In the genomic region with DNA sequence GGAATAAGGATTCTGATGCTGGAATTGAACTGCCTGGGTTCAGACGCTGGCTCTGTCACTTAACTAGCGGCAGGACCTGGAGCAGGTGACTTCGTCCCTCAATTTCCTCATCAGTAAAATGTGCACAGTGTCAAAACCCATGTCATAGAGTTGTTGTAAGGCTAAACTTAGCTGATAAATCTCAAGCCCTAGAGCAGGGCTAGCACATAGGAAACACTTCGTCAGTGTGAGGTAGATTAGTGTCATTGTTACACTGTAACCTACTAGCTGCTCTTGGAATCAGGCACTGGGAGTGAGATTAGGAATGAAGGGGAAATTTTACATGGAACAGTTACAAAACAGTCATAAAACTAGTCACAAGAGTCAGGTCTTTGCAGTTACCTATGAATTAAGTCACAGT, we compare ENCODE assay signal across 21 cellular contexts. TPM values are rescaled to one million over a fixed set of nuclear protein-coding genes. Genes with fewer than 3 reads are reported as not detected.
"Had no signal": no experiment of that assay in that cellular context is flagged by ENCODE, and none has a peak within 500 bp of the region (broad histone marks: within the 10 kb centered on the region; RNA-seq: fewer than 3 reads in every experiment).

No MANE protein-coding gene starts in this region.

- H3K9me3 ChIP-seq: colonic mucosa, gastrocnemius medialis, suprapubic skin had no signal

- H3K27me3 ChIP-seq: colonic mucosa, gastrocnemius medialis, suprapubic skin, upper lobe of left lung had no signal

- ATAC-seq: activated CD8-positive, alpha-beta T cell treated with anti-CD3 and anti-CD28 coated beads for 36 hours; activated T-helper 17 cell treated with anti-CD3 and anti-CD28 coated beads, Interleukin-2, amount 50 U/mL, for 72 hours; gastrocnemius medialis; left colon had no signal

- H3K4me3 ChIP-seq: colonic mucosa, gastrocnemius medialis, lung, suprapubic skin, upper lobe of left lung had no signal

- DNase-seq: activated CD4-positive, alpha-beta T cell treated with anti-CD3 and anti-CD28 coated beads, Interleukin-2, amount 10 ng/mL, durations not matched to agents 24 days and 14 days; activated CD8-positive, alpha-beta T cell treated with anti-CD3 and anti-CD28 coated beads for 36 hours; activated naive CD4-positive, alpha-beta T cell treated with Interleukin-2 at 50 U/mL for 16 hours; activated naive CD8-positive, alpha-beta T cell treated with anti-CD3 and anti-CD28 coated beads, Interleukin-2, amount 10 ng/mL, durations not matched to agents 7 days and 5 days; activated T-cell treated with anti-CD3 and anti-CD28 coated beads, Interleukin-2, amount 50 U/mL, for 1 hour; anterior cingulate cortex; central memory CD4-positive, alpha-beta T cell; colonic mucosa; erythroblast; gastrocnemius medialis; left colon had no signal

- H3K27ac Mint-ChIP-seq: activated CD4-positive, alpha-beta T cell treated with anti-CD3 and anti-CD28 coated beads, Interleukin-2, amount 10 ng/mL, durations not matched to agents 24 days and 14 days; activated CD8-positive, alpha-beta T cell treated with anti-CD3 and anti-CD28 coated beads for 36 hours; activated naive CD8-positive, alpha-beta T cell treated with anti-CD3 and anti-CD28 coated beads, Interleukin-2, amount 10 ng/mL, durations not matched to agents 7 days and 5 days; activated T-helper 17 cell treated with anti-CD3 and anti-CD28 coated beads, Interleukin-2, amount 50 U/mL, for 72 hours; mesothelial cell of epicardium; stimulated activated naive CD8-positive, alpha-beta T cell treated with anti-CD3 and anti-CD28 coated beads, Interleukin-15, Interleukin-2, amounts not matched to agents 100 ng/mL and 50 ng/mL, for 24 hours; T-helper 2 cell treated with Interferon-gamma antibody and Interleukin-4, amounts not matched to agents 5 μg/mL and 100 μg/mL, for 36 hours had no signal

- FAIRE-seq: islet of Langerhans had no signal

- H3K36me3 Mint-ChIP-seq: activated naive CD8-positive, alpha-beta T cell treated with anti-CD3 and anti-CD28 coated beads, Interleukin-2, amount 10 ng/mL, durations not matched to agents 7 days and 5 days had no signal

- H3K36me3 ChIP-seq: colonic mucosa, gastrocnemius medialis, suprapubic skin, upper lobe of left lung had no signal

- H3K4me3 Mint-ChIP-seq: activated CD4-positive, alpha-beta T cell treated with anti-CD3 and anti-CD28 coated beads, Interleukin-2, amount 10 ng/mL, durations not matched to agents 24 days and 14 days; activated CD8-positive, alpha-beta T cell treated with anti-CD3 and anti-CD28 coated beads for 36 hours; activated naive CD8-positive, alpha-beta T cell treated with anti-CD3 and anti-CD28 coated beads, Interleukin-2, amount 10 ng/mL, durations not matched to agents 7 days and 5 days; activated T-helper 17 cell treated with anti-CD3 and anti-CD28 coated beads, Interleukin-2, amount 50 U/mL, for 72 hours; brain; mesothelial cell of epicardium; stimulated activated naive CD8-positive, alpha-beta T cell treated with anti-CD3 and anti-CD28 coated beads, Interleukin-15, Interleukin-2, amounts not matched to agents 100 ng/mL and 50 ng/mL, for 24 hours; T-helper 2 cell treated with Interferon-gamma antibody and Interleukin-4, amounts not matched to agents 5 μg/mL and 100 μg/mL, for 36 hours had no signal

- H3K4me1 ChIP-seq: colonic mucosa had no signal

- H3K9me3 Mint-ChIP-seq: activated T-helper 17 cell treated with anti-CD3 and anti-CD28 coated beads, Interleukin-2, amount 50 U/mL, for 72 hours; T-helper 2 cell treated with Interferon-gamma antibody and Interleukin-4, amounts not matched to agents 5 μg/mL and 100 μg/mL, for 36 hours had no signal

- H3K27me3 Mint-ChIP-seq: activated CD8-positive, alpha-beta T cell treated with anti-CD3 and anti-CD28 coated beads for 36 hours; activated T-helper 17 cell treated with anti-CD3 and anti-CD28 coated beads, Interleukin-2, amount 50 U/mL, for 72 hours; brain; stimulated activated naive CD8-positive, alpha-beta T cell treated with anti-CD3 and anti-CD28 coated beads, Interleukin-15, Interleukin-2, amounts not matched to agents 100 ng/mL and 50 ng/mL, for 24 hours had no signal

- H3K4me1 Mint-ChIP-seq: activated CD4-positive, alpha-beta T cell treated with anti-CD3 and anti-CD28 coated beads, Interleukin-2, amount 10 ng/mL, durations not matched to agents 24 days and 14 days; activated naive CD8-positive, alpha-beta T cell treated with anti-CD3 and anti-CD28 coated beads, Interleukin-2, amount 10 ng/mL, durations not matched to agents 7 days and 5 days; activated T-helper 17 cell treated with anti-CD3 and anti-CD28 coated beads, Interleukin-2, amount 50 U/mL, for 72 hours had no signal

- H3K27ac ChIP-seq: colonic mucosa, gastrocnemius medialis, suprapubic skin, upper lobe of left lung had no signal

RNA-seq across cellular contexts. Expression of gene ANGPTL1, which starts 56.1 kb away (rescaled TPM):
- total RNA-seq: activated CD4-positive, alpha-beta T cell treated with anti-CD3 and anti-CD28 coated beads, Interleukin-2, amount 10 ng/mL, durations not matched to agents 24 days and 14 days; activated CD8-positive, alpha-beta T cell treated with anti-CD3 and anti-CD28 coated beads for 36 hours; activated naive CD8-positive, alpha-beta T cell treated with anti-CD3 and anti-CD28 coated beads, Interleukin-2, amount 10 ng/mL, durations not matched to agents 7 days and 5 days; activated T-helper 17 cell treated with anti-CD3 and anti-CD28 coated beads, Interleukin-2, amount 50 U/mL, for 72 hours had no signal
- polyA plus RNA-seq: neural cell had no signal
